15 cellular contexts compared by ENCODE assay signal in genomic region chr3:189567772-189568420, GRCh38.
DNase-seq lines count a peak whose midpoint lies in the region; ATAC-seq, FAIRE-seq and TF ChIP-seq lines count a peak whose summit lies in the region.
"Had no signal": no experiment of that assay in that cellular context is flagged by ENCODE, and none has a peak within 500 bp of the region (broad histone marks: within the 10 kb centered on the region; RNA-seq: fewer than 3 reads in every experiment).

No MANE protein-coding gene starts in this region.

- peak overlapping the region; percentile 71 for H3K27ac ChIP-seq in GM12878 (ENCODE audit: control insufficient read depth, insufficient read depth)

- 1% methylated on average over 3 of the region's 3 CpGs for WGBS in GM12878 (ENCODE audit: insufficient coverage, insufficient replicate concordance, low lambda C conversion rate, missing lambda C conversion rate)

- in situ Hi-C loops in GM12878 (cut with MboI): no loop called here

- H3K27ac Mint-ChIP-seq in activated CD8-positive, alpha-beta memory T cell treated with anti-CD3 and anti-CD28 coated beads, Interleukin-2, amount 10 ng/mL, durations not matched to agents 7 days and 5 days: no peak overlapping the region
- H3K27ac Mint-ChIP-seq: activated naive CD4-positive, alpha-beta T cell treated with anti-CD3 and anti-CD28 coated beads for 36 hours; naive thymus-derived CD4-positive, alpha-beta T cell had no signal

- intact Hi-C loops in GM12878 (cut with micrococcal nuclease; ENCODE audit: unreplicated experiment): loop anchor here (5.0 to 10.0 kb wide), 3 partner anchors 64 to 377 kb away; partner anchors contain the start of gene TP63

- BruUV-seq in GM12878 (replicated peaks; lab: Mats Ljungman, UMichigan): no TSS peak

- H3K36me3 Mint-ChIP-seq in activated CD8-positive, alpha-beta memory T cell treated with anti-CD3 and anti-CD28 coated beads, Interleukin-2, amount 10 ng/mL, durations not matched to agents 7 days and 5 days: no peaks in the 10 kb centered on the region

- DNase-seq in GM12878 (ENCODE audit: low read depth, low spot score) (peak; percentile 75), hypothalamus (lab: John Stamatoyannopoulos, UW) (no peak), HK-2 (ENCODE audit: unreplicated experiment) (no peak), H4 (ENCODE audit: low spot score) (no peak)
- no peak for DNase-seq in activated CD8-positive, alpha-beta memory T cell treated with anti-CD3 and anti-CD28 coated beads, Interleukin-2, amount 10 ng/mL, durations not matched to agents 7 days and 5 days
- DNase-seq: activated CD8-positive, alpha-beta memory T cell treated with anti-CD3 and anti-CD28 coated beads for 24 hours; activated naive CD4-positive, alpha-beta T cell treated with anti-CD3 and anti-CD28 coated beads for 36 hours; left cardiac atrium; naive thymus-derived CD4-positive, alpha-beta T cell; NCI-H1436 treated with DMSO at 0.1 percent for 48 hours; NCI-H526 had no signal

- H3K4me3 ChIP-seq in GM12878: peak overlapping the region; percentile 35

- H3K4me1 ChIP-seq in GM12878 (ENCODE audit: control insufficient read depth, insufficient read depth, low read length): peaks cover 64% of the 10 kb centered on the region

- SMC1A ChIA-PET in GM12878 (lab: Charles Lee; ENCODE audit: uncharacterized antibody, unreplicated experiment): interaction anchor here (0.8 to 2.3 kb wide), 20 partner anchors 9 to 380 kb away, joined by 3 to 13 read pairs (median 4); partner anchors contain the start of gene TP63

- 0 out of 4 replicates have a peak, but pooled peaks of 1 of the 2 experiments have one; percentile 24 for TF ChIP-seq EP300 in GM12878 (IDR thresholded peaks at IDR 0.05; ENCODE audit: borderline replicate concordance in 1 of 2, control insufficient read depth in 1 of 2, low read depth in 2 of 2, low read length in 2 of 2)

- H3K9me3 Mint-ChIP-seq in activated CD8-positive, alpha-beta memory T cell treated with anti-CD3 and anti-CD28 coated beads, Interleukin-2, amount 10 ng/mL, durations not matched to agents 7 days and 5 days (ENCODE audit: low read depth): no peaks in the 10 kb centered on the region
- H3K9me3 Mint-ChIP-seq: activated naive CD4-positive, alpha-beta T cell treated with anti-CD3 and anti-CD28 coated beads for 36 hours; naive thymus-derived CD4-positive, alpha-beta T cell had no signal

- peak overlapping the region; percentile 75 for H3K4me2 ChIP-seq in GM12878 (ENCODE audit: control insufficient read depth, insufficient read depth)

- no peaks in the 10 kb centered on the region for H3K9me3 ChIP-seq in GM12878 (replicated peaks; ENCODE audit: control insufficient read depth, insufficient read depth, low read length)

- ATAC-seq in GM18867 (IDR thresholded peaks at IDR 0.05; ENCODE audit: unreplicated experiment) (peak; percentile 34), GM21515 (IDR thresholded peaks at IDR 0.05; ENCODE audit: unreplicated experiment) (peak; percentile 33), HG03095 (IDR thresholded peaks at IDR 0.05; ENCODE audit: unreplicated experiment) (peak; percentile 31), GM12878 (peak; percentile 65)
- ATAC-seq in activated CD8-positive, alpha-beta memory T cell treated with anti-CD3 and anti-CD28 coated beads, Interleukin-2, amount 10 ng/mL, durations not matched to agents 7 days and 5 days: no peak
- ATAC-seq: left cardiac atrium; naive thymus-derived CD4-positive, alpha-beta T cell had no signal

- no peaks in the 10 kb centered on the region for H3K79me2 ChIP-seq in GM12878 (ENCODE audit: control insufficient read depth, insufficient read depth, low read length)

- TF ChIP-seq POLR2A in GM12878 (IDR thresholded peaks at IDR 0.05; ENCODE audit: low read depth, low read length): no peak

- peak overlapping the region; percentile 20; the same call in 1 of the 2 replicates for H2AFZ ChIP-seq in GM12878 (ENCODE audit: control insufficient read depth, low read depth, low read length)

- no peaks in the 10 kb centered on the region for H4K20me1 ChIP-seq in GM12878 (ENCODE audit: control insufficient read depth, insufficient read depth)

- H3K9ac ChIP-seq in GM12878 (ENCODE audit: control insufficient read depth, insufficient read depth, low read length): peak overlapping the region; percentile 5; the same call in 1 of the 2 replicates

- H3K36me3 ChIP-seq in GM12878 (ENCODE audit: control insufficient read depth in 2 of 2, insufficient read depth in 2 of 2, low read length in 1 of 2): no peaks in the 10 kb centered on the region

- POLR2A ChIA-PET in GM12878 (lab: Charles Lee): interaction anchor here (1.0 kb wide), 1 partner anchor 17 kb away, joined by 3 read pairs; no protein-coding TSS in a partner anchor

- RAD21 ChIA-PET in GM12878 (lab: Charles Lee; ENCODE audit: unreplicated experiment): interaction anchor here (0.8 to 2.7 kb wide), 12 partner anchors 20 to 295 kb away, joined by 3 to 17 read pairs (median 4); partner anchors contain the start of gene TP63

- no peaks in the 10 kb centered on the region for H3K27me3 Mint-ChIP-seq in activated CD8-positive, alpha-beta memory T cell treated with anti-CD3 and anti-CD28 coated beads, Interleukin-2, amount 10 ng/mL, durations not matched to agents 7 days and 5 days

- no peak overlapping the region for H3K4me3 Mint-ChIP-seq in activated CD8-positive, alpha-beta memory T cell treated with anti-CD3 and anti-CD28 coated beads, Interleukin-2, amount 10 ng/mL, durations not matched to agents 7 days and 5 days
- H3K4me3 Mint-ChIP-seq: activated naive CD4-positive, alpha-beta T cell treated with anti-CD3 and anti-CD28 coated beads for 36 hours; naive thymus-derived CD4-positive, alpha-beta T cell had no signal

- no peak for TF ChIP-seq CTCF in GM12878 (IDR thresholded peaks at IDR 0.05 in 2 of 3, conservative IDR thresholded peaks at IDR 0.05 in 1 of 3; ENCODE audit: control insufficient read depth in 2 of 3, extremely low read depth in 1 of 3, insufficient read depth in 1 of 3, low read depth in 3 of 3, low read length in 3 of 3)

- H3K27me3 ChIP-seq in GM12878 (replicated peaks in 1 of 2; ENCODE audit: control insufficient read depth in 2 of 2, insufficient read depth in 2 of 2, low read length in 1 of 2): no peaks in the 10 kb centered on the region

- peaks cover 32% of the 10 kb centered on the region for H3K4me1 Mint-ChIP-seq in activated CD8-positive, alpha-beta memory T cell treated with anti-CD3 and anti-CD28 coated beads, Interleukin-2, amount 10 ng/mL, durations not matched to agents 7 days and 5 days

- CTCF ChIA-PET in GM12878 (lab: Yijun Ruan, JAX): interaction anchor here (0.6 to 1.8 kb wide), 5 partner anchors 19 to 380 kb away, joined by 3 to 5 read pairs (median 4); no protein-coding TSS in a partner anchor
- CTCF ChIA-PET in activated CD8-positive, alpha-beta memory T cell treated with anti-CD3 and anti-CD28 coated beads, Interleukin-2, amount 10 ng/mL, durations not matched to agents 7 days and 5 days (lab: Charles Lee): no interaction called here

- TF ChIP-seq RAD21 in GM12878 (IDR thresholded peaks at IDR 0.05; ENCODE audit: insufficient read depth, low read depth, low read length): no peak

- FAIRE-seq in GM12878 (lab: Jason Lieb, UNC): peak; percentile 69
- FAIRE-seq: endothelial cell of umbilical vein had no signal

TF ChIP-seq in GM12878, 131 proteins besides CTCF, POLR2A, EP300 and RAD21 (continues in another document):
- TF ChIP-seq SMAD1 (IDR thresholded peaks at IDR 0.05; ENCODE audit: low read depth, partially characterized antibody): no peak
- no peak for TF ChIP-seq ZNF274 (IDR thresholded peaks at IDR 0.05; ENCODE audit: insufficient read depth, insufficient read length)
- no peak for TF ChIP-seq MTA2 (IDR thresholded peaks at IDR 0.05; ENCODE audit: low read depth)
- peak; percentile 76 to 78 for TF ChIP-seq IKZF2 (IDR thresholded peaks at IDR 0.05)
- no peak for TF ChIP-seq RELA (IDR thresholded peaks at IDR 0.05; ENCODE audit: borderline replicate concordance, partially characterized antibody)
- no peak for TF ChIP-seq CBX5 (IDR thresholded peaks at IDR 0.05; ENCODE audit: low read depth)
- TF ChIP-seq SKIL (IDR thresholded peaks at IDR 0.05; ENCODE audit: low read depth, poor library complexity, severe bottlenecking): no peak
